ENCODE assay signal across 18 cellular contexts in the genomic region with DNA sequence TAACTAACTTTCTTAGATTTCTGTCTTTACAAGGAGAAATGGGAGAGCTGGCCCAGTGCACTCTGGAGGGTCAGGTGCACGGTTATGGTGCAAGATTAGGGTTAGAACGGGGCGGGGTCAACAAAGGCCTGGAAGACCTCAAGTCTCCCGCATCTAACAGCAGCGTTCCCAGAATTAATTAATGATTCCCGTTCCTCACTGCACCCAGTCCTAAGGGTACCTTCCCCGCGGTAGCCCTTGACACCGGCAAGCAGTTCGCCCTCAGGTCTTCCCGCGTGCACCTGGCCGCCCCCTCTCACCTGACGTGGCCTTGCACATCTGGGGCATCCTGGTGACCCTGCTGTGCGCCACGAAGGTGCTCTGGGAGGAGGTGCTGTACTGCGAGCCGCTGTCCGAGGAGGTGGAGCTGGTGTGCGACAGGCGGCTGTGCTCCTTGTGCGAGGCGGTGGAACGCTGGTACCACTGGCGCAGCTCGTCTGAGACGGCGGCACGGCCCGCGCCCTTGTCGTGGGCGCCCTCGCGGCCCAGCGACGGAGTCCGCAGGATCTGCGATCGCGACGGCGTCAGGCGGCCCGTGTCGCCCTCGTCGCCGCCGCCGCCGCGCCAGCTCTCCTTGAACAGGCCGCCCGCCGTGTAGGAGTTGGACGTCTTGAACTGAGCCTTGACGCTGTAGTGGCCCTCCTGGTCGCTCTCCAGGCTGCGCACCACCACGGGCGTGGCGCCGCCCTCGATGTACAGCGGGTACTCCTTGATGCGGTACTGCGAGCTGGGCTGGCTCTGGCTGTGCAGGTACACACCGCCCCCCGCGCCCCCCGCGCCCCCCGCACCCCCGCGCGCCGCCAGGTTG.
DNase-seq lines count a peak whose midpoint lies in the region; ATAC-seq, FAIRE-seq and TF ChIP-seq lines count a peak whose summit lies in the region.
"Had no signal": no experiment of that assay in that cellular context is flagged by ENCODE, and none has a peak within 500 bp of the region (broad histone marks: within the 10 kb centered on the region; RNA-seq: fewer than 3 reads in every experiment).

No MANE protein-coding gene starts in this region.

- no peak overlapping the region for H3K9ac ChIP-seq in H1 (replicated peaks in 1 of 4; ENCODE audit: extremely low read depth in 1 of 4, low read depth in 3 of 4, low read length in 3 of 4)
- H3K9ac ChIP-seq: BLaER1 treated with 17β-estradiol and CSF1 and Interleukin-3, amounts not matched to agents 10 nM and 100 nM had no signal

- no peak overlapping the region for H2BK5ac ChIP-seq in H1 (ENCODE audit: low read depth, low read length)

- TF ChIP-seq RAD21 in H1 (IDR thresholded peaks at IDR 0.05 in 1 of 2, conservative IDR thresholded peaks at IDR 0.05 in 1 of 2; ENCODE audit: low read depth in 2 of 2, low read length in 2 of 2), result no peak

- no peak for TF ChIP-seq EP300 in H1 (IDR thresholded peaks at IDR 0.05; ENCODE audit: borderline replicate concordance in 1 of 2, low read depth in 2 of 2, low read length in 2 of 2)

- TF ChIP-seq CTCF in heart right ventricle (IDR thresholded peaks at IDR 0.05) (no peak), GM23338 (conservative IDR thresholded peaks at IDR 0.05; ENCODE audit: low read depth in 2 of 2) (no peak), H1 (IDR thresholded peaks at IDR 0.05; ENCODE audit: control extremely low read depth in 1 of 3, insufficient read depth in 1 of 3, low read depth in 1 of 3, low read length in 3 of 3) (no peak)

- peaks cover 0 to 100% (median 45%) of the 10 kb centered on the region in 9 donors for H3K36me3 ChIP-seq in heart right ventricle
- no peaks in the 10 kb centered on the region for H3K36me3 ChIP-seq in GM23338 (ENCODE audit: insufficient read depth)
- H3K36me3 ChIP-seq in H1 (ENCODE audit: control insufficient read depth in 2 of 4, insufficient read depth in 4 of 4, low read length in 3 of 4), result peaks cover 6 to 38% (median 15%) of the 10 kb centered on the region in 4 experiments; a peak in 6 of 8 replicates

- intact Hi-C loops in right cardiac atrium (cut with DNase I) (no loop called here), heart right ventricle (cut with DNase I) (loop anchor here in 3 of 10 donors (5.0 to 10.0 kb wide), 2 partner anchors 121 to 438 kb away; no protein-coding TSS in a partner anchor)

- no peak overlapping the region for H2BK15ac ChIP-seq in H1 (ENCODE audit: low read length)

- H3K27ac ChIP-seq in right cardiac atrium (ENCODE audit: low read length), result no peak overlapping the region
- no peak overlapping the region for H3K27ac ChIP-seq in heart right ventricle
- H3K27ac ChIP-seq in GM23338 (ENCODE audit: low read depth), result 0 out of 2 replicates have a peak overlapping the region, but pooled peaks have one; percentile 20
- H3K27ac ChIP-seq in H1 (ENCODE audit: low read depth, low read length), result no peak overlapping the region
- H3K27ac ChIP-seq: BLaER1 treated with 17β-estradiol and CSF1 and Interleukin-3, amounts not matched to agents 10 nM and 100 nM had no signal

- H3K14ac ChIP-seq in H1 (ENCODE audit: insufficient read length), result no peak overlapping the region

- H3K9me2 ChIP-seq in GM23338 (ENCODE audit: insufficient read depth), result no peaks in the 10 kb centered on the region

- no peak overlapping the region for H4K5ac ChIP-seq in H1 (ENCODE audit: insufficient read length, low read depth, low read length)

- H3K4me2 ChIP-seq in GM23338 (no peak overlapping the region), H1 (ENCODE audit: insufficient read depth in 1 of 2, low read depth in 2 of 2, low read length in 2 of 2) (no peak overlapping the region)
- H3K4me2 ChIP-seq: BLaER1 treated with 17β-estradiol and CSF1 and Interleukin-3, amounts not matched to agents 10 nM and 100 nM had no signal

- FAIRE-seq in H1 (lab: Jason Lieb, UNC), result no peak
- FAIRE-seq: G401.6, H54, HTR-8/SVneo had no signal

- POLR2A ChIA-PET in H1 (lab: Charles Lee; ENCODE audit: partially characterized antibody), result interaction anchor here (1.0 to 1.1 kb wide), 3 partner anchors 10 to 16 kb away, joined by 3 to 4 read pairs (median 3); no protein-coding TSS in a partner anchor

- no peak overlapping the region for H2AK5ac ChIP-seq in H1 (ENCODE audit: low read depth, low read length)

- H3K18ac ChIP-seq in H1 (ENCODE audit: extremely low read depth, low read length), result no peak overlapping the region

- CTCF ChIA-PET in H1 (lab: Charles Lee; ENCODE audit: partially characterized antibody), result interaction anchor here (0.9 to 1.4 kb wide), 4 partner anchors 25 to 43 kb away, joined by 3 to 4 read pairs (median 4); no protein-coding TSS in a partner anchor

- H2AFZ ChIP-seq in GM23338, result no peak overlapping the region
- H2AFZ ChIP-seq in H1 (ENCODE audit: low read length), result no peak overlapping the region

- H3K27me3 ChIP-seq in right cardiac atrium (ENCODE audit: control insufficient read depth, insufficient read depth) (no peaks in the 10 kb centered on the region), heart right ventricle (no peaks in the 10 kb centered on the region), GM23338 (ENCODE audit: insufficient read depth) (no peaks in the 10 kb centered on the region), H1 (replicated peaks in 1 of 4; ENCODE audit: control insufficient read depth in 3 of 4, extremely low read depth in 1 of 4, insufficient read depth in 3 of 4, low read length in 3 of 4) (no peaks in the 10 kb centered on the region)
- H3K27me3 ChIP-seq: BLaER1 treated with 17β-estradiol and CSF1 and Interleukin-3, amounts not matched to agents 10 nM and 100 nM had no signal

- no peak overlapping the region for H2BK12ac ChIP-seq in H1 (ENCODE audit: low read depth, low read length)

- no peaks in the 10 kb centered on the region for H3F3A ChIP-seq in GM23338 (replicated peaks; ENCODE audit: low read depth)

- in situ Hi-C loops in ACHN (cut with HindIII; ENCODE audit: low pct_ligation_motif_present, low pct_unique_long_range_greater_than_20kb, low sequenced_read_pairs), result no loop called here

- H3K4me1 ChIP-seq in right cardiac atrium (ENCODE audit: control insufficient read depth, insufficient read depth, low read length) (peaks cover 7% of the 10 kb centered on the region), heart right ventricle (peaks cover 8 to 44% (median 22%) of the 10 kb centered on the region in 9 donors), GM23338 (ENCODE audit: insufficient read depth) (no peaks in the 10 kb centered on the region; the same call in 1 of the 2 replicates), H1 (replicated peaks in 1 of 4; ENCODE audit: control insufficient read depth in 3 of 4, insufficient read depth in 4 of 4, low read length in 3 of 4) (no peaks in the 10 kb centered on the region; a peak in 1 of 7 replicates)

- no peak overlapping the region for H3K23ac ChIP-seq in H1 (ENCODE audit: insufficient read length)

- no peak overlapping the region for H2BK20ac ChIP-seq in H1 (ENCODE audit: low read length)

- WGBS in right cardiac atrium, result 86% methylated on average over 78 of the region's 78 CpGs
- 87 to 89% methylated on average over 73 to 78 of the region's 78 CpGs for WGBS in heart right ventricle, 2 donors
- 93% methylated on average over 27 of the region's 78 CpGs; no CpG with 5 or more reads in 1 of the 2 experiments for WGBS in H1 (ENCODE audit: extremely low coverage in 1 of 2, insufficient coverage in 1 of 2, insufficient read length in 1 of 2, insufficient replicate concordance in 2 of 2, low coverage in 1 of 2, low lambda C conversion rate in 2 of 2, missing lambda C conversion rate in 1 of 2), 2 experiments

- TF ChIP-seq POLR2A in H1 (IDR thresholded peaks at IDR 0.05; ENCODE audit: control extremely low read depth in 1 of 2, low read depth in 2 of 2, low read length in 2 of 2), result no peak

- H4K20me1 ChIP-seq in GM23338 (replicated peaks; ENCODE audit: insufficient read depth) (0 out of 2 replicates have a peak, but pooled peaks cover 3% of the 10 kb centered on the region), H1 (replicated peaks in 1 of 2; ENCODE audit: control insufficient read depth in 1 of 2, insufficient read depth in 2 of 2, low read length in 2 of 2) (no peaks in the 10 kb centered on the region)

- peaks cover 13% of the 10 kb centered on the region; the same call in 2 of the 3 replicates for H3K4me1 Mint-ChIP-seq in GM23338
- H3K4me1 Mint-ChIP-seq in stimulated activated memory B cell treated with anti-CD40 and anti-IgM and Interleukin-4, amounts not matched to agents 10 μg/mL and 1 μg/mL and 100 μg/mL, for 72 hours, result peaks cover 7% of the 10 kb centered on the region

- H3K56ac ChIP-seq in H1 (replicated peaks; ENCODE audit: insufficient read length, low read depth, low read length), result no peak overlapping the region

- no peaks in the 10 kb centered on the region for H3K9me3 Mint-ChIP-seq in GM23338
- H3K9me3 Mint-ChIP-seq in stimulated activated memory B cell treated with anti-CD40 and anti-IgM and Interleukin-4, amounts not matched to agents 10 μg/mL and 1 μg/mL and 100 μg/mL, for 72 hours, result no peaks in the 10 kb centered on the region
- H3K9me3 Mint-ChIP-seq: CD8-positive, alpha-beta T cell; IgD-negative memory B cell had no signal

- H3K79me2 ChIP-seq in GM23338 (replicated peaks; ENCODE audit: insufficient read depth), result no peaks in the 10 kb centered on the region
- no peaks in the 10 kb centered on the region for H3K79me2 ChIP-seq in H1 (ENCODE audit: control insufficient read depth in 1 of 2, insufficient read depth in 2 of 2, low read length in 2 of 2)

- ATAC-seq in right cardiac atrium, result no peak
- no peak for ATAC-seq in heart right ventricle
- ATAC-seq in GM23338, result no peak
- ATAC-seq in stimulated activated memory B cell treated with anti-CD40 and anti-IgM and Interleukin-4, amounts not matched to agents 10 μg/mL and 1 μg/mL and 100 μg/mL, for 72 hours, result peak; percentile 37
- ATAC-seq: CD8-positive, alpha-beta T cell had no signal

- H2BK120ac ChIP-seq in H1 (replicated peaks; ENCODE audit: low read depth, low read length), result no peak overlapping the region

- DNase-seq in right cardiac atrium (peak in 2 of 3 donors; percentile 64 to 66), heart right ventricle (no peak), GM23338 (ENCODE audit: low spot score) (no peak), H1 (ENCODE audit: low read depth in 1 of 2, low spot score in 2 of 2) (no peak), ACHN (no peak), NCI-H345 (lab: John Stamatoyannopoulos, UW) (no peak)
- DNase-seq: 8988T; Calu3; CD8-positive, alpha-beta T cell; HCEC 1CT; KBM-7 had no signal

- no peak overlapping the region for H3K4ac ChIP-seq in H1 (replicated peaks; ENCODE audit: insufficient read length, low read depth, low read length)

- H3K27me3 Mint-ChIP-seq in GM23338 (ENCODE audit: insufficient read depth, low read depth, poor library complexity), result peaks cover 4% of the 10 kb centered on the region
- no peaks in the 10 kb centered on the region for H3K27me3 Mint-ChIP-seq in stimulated activated memory B cell treated with anti-CD40 and anti-IgM and Interleukin-4, amounts not matched to agents 10 μg/mL and 1 μg/mL and 100 μg/mL, for 72 hours
- H3K27me3 Mint-ChIP-seq: B cell, IgD-negative memory B cell had no signal

- H3K9me3 ChIP-seq in right cardiac atrium (ENCODE audit: control insufficient read depth, low read length) (no peaks in the 10 kb centered on the region), heart right ventricle (no peaks in the 10 kb centered on the region), H1 (ENCODE audit: insufficient read depth in 2 of 2, low read depth in 1 of 2, low read length in 1 of 2) (no peaks in the 10 kb centered on the region)

- peak overlapping the region; percentile 78; the same call in 1 of the 2 replicates for H4K8ac ChIP-seq in H1 (ENCODE audit: extremely low read depth, insufficient read depth, low read length)

- no peak overlapping the region for H3K4me3 ChIP-seq in right cardiac atrium (ENCODE audit: low read length)
- H3K4me3 ChIP-seq in heart right ventricle, result no peak overlapping the region
- no peak overlapping the region for H3K4me3 ChIP-seq in GM23338
- H3K4me3 ChIP-seq in H1 (ENCODE audit: extremely low read depth in 1 of 4, insufficient read depth in 2 of 4, low read depth in 3 of 4, low read length in 4 of 4), result no peak overlapping the region
- H3K4me3 ChIP-seq: BLaER1 treated with 17β-estradiol and CSF1 and Interleukin-3, amounts not matched to agents 10 nM and 100 nM had no signal

- H3K4me3 Mint-ChIP-seq in GM23338, result no peak overlapping the region
- H3K4me3 Mint-ChIP-seq in stimulated activated memory B cell treated with anti-CD40 and anti-IgM and Interleukin-4, amounts not matched to agents 10 μg/mL and 1 μg/mL and 100 μg/mL, for 72 hours, result no peak overlapping the region
- H3K4me3 Mint-ChIP-seq: B cell; CD8-positive, alpha-beta T cell had no signal

- no peak overlapping the region for H3K27ac Mint-ChIP-seq in GM23338
- no peak overlapping the region for H3K27ac Mint-ChIP-seq in stimulated activated memory B cell treated with anti-CD40 and anti-IgM and Interleukin-4, amounts not matched to agents 10 μg/mL and 1 μg/mL and 100 μg/mL, for 72 hours
- H3K27ac Mint-ChIP-seq: B cell; CD8-positive, alpha-beta T cell; IgD-negative memory B cell had no signal

- H3K36me3 Mint-ChIP-seq in GM23338 (ENCODE audit: low read depth), result peaks cover 41% of the 10 kb centered on the region
- no peaks in the 10 kb centered on the region for H3K36me3 Mint-ChIP-seq in stimulated activated memory B cell treated with anti-CD40 and anti-IgM and Interleukin-4, amounts not matched to agents 10 μg/mL and 1 μg/mL and 100 μg/mL, for 72 hours

- H4K91ac ChIP-seq in H1 (replicated peaks; ENCODE audit: insufficient read length, low read length), result peak overlapping the region; percentile 12

- no peaks in the 10 kb centered on the region for H3K23me2 ChIP-seq in H1 (ENCODE audit: low read depth, low read length)

- H3K79me1 ChIP-seq in H1 (ENCODE audit: low read depth, low read length), result no peaks in the 10 kb centered on the region

Comparison
In these comparisons a context has a peak if more than half of its experiments do, and no peak if none do; other contexts are left out.
1. DNase-seq: peak in right cardiac atrium (2 of 3); none in heart right ventricle (0 of 2), GM23338 (single experiment), H1 (0 of 2), ACHN (single experiment) and NCI-H345 (single experiment).